ENCODE assay signal across 10 cellular contexts in the genomic region with DNA sequence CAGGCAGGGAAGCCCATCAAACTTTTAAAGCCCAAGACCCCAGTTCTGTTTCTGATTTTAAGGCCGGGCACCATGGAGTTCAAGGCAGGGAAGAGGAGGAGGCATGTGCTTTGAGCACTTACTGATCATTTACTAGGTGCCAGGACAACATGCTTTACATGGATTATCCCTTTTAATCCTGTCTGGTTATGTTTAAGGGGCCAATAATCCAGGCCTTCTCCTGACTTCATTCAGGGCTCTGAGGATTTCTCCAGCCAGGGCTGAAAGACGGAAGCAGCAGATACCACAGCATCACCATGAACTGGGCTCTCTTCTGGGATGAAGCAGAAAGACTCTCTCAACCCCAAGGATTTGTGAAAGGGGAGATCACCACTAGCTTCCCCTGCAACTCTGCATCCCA. TPM values are rescaled to one million over a fixed set of nuclear protein-coding genes. Genes with fewer than 3 reads are reported as not detected.
A peak's percentile ranks its signal among the peaks of the same experiment; 100 is the strongest.
DNase-seq lines count a peak whose midpoint lies in the region; ATAC-seq and FAIRE-seq lines count a peak whose summit lies in the region.
"Had no signal": no experiment of that assay in that cellular context is flagged by ENCODE, and none has a peak within 500 bp of the region (broad histone marks: within the 10 kb centered on the region; RNA-seq: fewer than 3 reads in every experiment).

No MANE protein-coding gene starts in this region.

- no peaks in the 10 kb centered on the region for H3K9me3 Mint-ChIP-seq in stimulated activated naive CD8-positive, alpha-beta T cell treated with anti-CD3 and anti-CD28 coated beads, Interleukin-15, Interleukin-2, amounts not matched to agents 100 ng/mL and 50 ng/mL, for 24 hours
- no peaks in the 10 kb centered on the region for H3K9me3 Mint-ChIP-seq in activated T-helper 2 cell treated with anti-CD3 and anti-CD28 coated beads, Interferon-gamma antibody, Interleukin-2, Interleukin-4, amounts not matched to agents 10 μg/mL and 5 μg/mL and 100 μg/mL, durations not matched to agents 14 hours and 24 hours and 36 hours

- peaks cover 70% of the 10 kb centered on the region for H3K4me1 Mint-ChIP-seq in stimulated activated naive CD8-positive, alpha-beta T cell treated with anti-CD3 and anti-CD28 coated beads, Interleukin-15, Interleukin-2, amounts not matched to agents 100 ng/mL and 50 ng/mL, for 24 hours (ENCODE audit: low read depth)
- peaks cover 65% of the 10 kb centered on the region for H3K4me1 Mint-ChIP-seq in activated T-helper 2 cell treated with anti-CD3 and anti-CD28 coated beads, Interferon-gamma antibody, Interleukin-2, Interleukin-4, amounts not matched to agents 10 μg/mL and 5 μg/mL and 100 μg/mL, durations not matched to agents 14 hours and 24 hours and 36 hours (ENCODE audit: low read depth)

- H3K4me3 ChIP-seq in muscle layer of duodenum (ENCODE audit: low read depth in 1 of 2, low read length in 2 of 2) (no peak overlapping the region), SJCRH30 (no peak overlapping the region)

- DNase-seq in stimulated activated naive CD8-positive, alpha-beta T cell treated with anti-CD3 and anti-CD28 coated beads, Interleukin-15, Interleukin-2, amounts not matched to agents 100 U/mL and 50 U/mL, for 24 hours, result no peak
- DNase-seq in activated T-helper 2 cell treated with anti-CD3 and anti-CD28 coated beads, Interferon-gamma antibody, Interleukin-2, Interleukin-4, amounts not matched to agents 10 μg/mL and 5 μg/mL and 100 μg/mL, durations not matched to agents 14 hours and 24 hours and 36 hours (ENCODE audit: low spot score), result no peak
- DNase-seq in GM19238 (ENCODE audit: insufficient read length, low spot score) (no peak), SJCRH30 (no peak), HTR-8/SVneo (ENCODE audit: insufficient read length, low spot score) (no peak)
- DNase-seq: mesendoderm had no signal

- H3K27me3 ChIP-seq in muscle layer of duodenum (ENCODE audit: low read depth, low read length) (no peaks in the 10 kb centered on the region), SJCRH30 (no peaks in the 10 kb centered on the region)

- H3K9me3 ChIP-seq in muscle layer of duodenum (ENCODE audit: control insufficient read depth in 1 of 2, low read length in 2 of 2) (no peaks in the 10 kb centered on the region), SJCRH30 (replicated peaks) (no peaks in the 10 kb centered on the region)

- peak overlapping the region; percentile 19 for H3K27ac ChIP-seq in muscle layer of duodenum (ENCODE audit: low read length)
- H3K27ac ChIP-seq in SJCRH30, result no peak overlapping the region

- intact Hi-C loops in activated T-helper 2 cell treated with anti-CD3 and anti-CD28 coated beads, Interferon-gamma antibody, Interleukin-2, Interleukin-4, amounts not matched to agents 10 μg/mL and 5 μg/mL and 100 μg/mL, durations not matched to agents 14 hours and 24 hours and 36 hours (cut with micrococcal nuclease), result loop anchor here (2.0 kb wide), 3 partner anchors 33 to 91 kb away; a partner anchor contains a TSS

- H3K27me3 Mint-ChIP-seq in stimulated activated naive CD8-positive, alpha-beta T cell treated with anti-CD3 and anti-CD28 coated beads, Interleukin-15, Interleukin-2, amounts not matched to agents 100 ng/mL and 50 ng/mL, for 24 hours, result no peaks in the 10 kb centered on the region
- no peaks in the 10 kb centered on the region for H3K27me3 Mint-ChIP-seq in activated T-helper 2 cell treated with anti-CD3 and anti-CD28 coated beads, Interferon-gamma antibody, Interleukin-2, Interleukin-4, amounts not matched to agents 10 μg/mL and 5 μg/mL and 100 μg/mL, durations not matched to agents 14 hours and 24 hours and 36 hours (ENCODE audit: low read depth)

- H3K36me3 ChIP-seq in muscle layer of duodenum (ENCODE audit: control insufficient read depth in 1 of 2, insufficient read depth in 2 of 2, low read length in 2 of 2) (peaks cover 37 to 40% of the 10 kb centered on the region in 2 donors), SJCRH30 (peaks cover 54% of the 10 kb centered on the region)

- ATAC-seq in stimulated activated naive CD8-positive, alpha-beta T cell treated with anti-CD3 and anti-CD28 coated beads, Interleukin-15, Interleukin-2, amounts not matched to agents 100 U/mL and 50 U/mL, for 24 hours, result no peak
- ATAC-seq in HG02981 (IDR thresholded peaks at IDR 0.05; ENCODE audit: unreplicated experiment), result no peak

- H3K27ac Mint-ChIP-seq in stimulated activated naive CD8-positive, alpha-beta T cell treated with anti-CD3 and anti-CD28 coated beads, Interleukin-15, Interleukin-2, amounts not matched to agents 100 ng/mL and 50 ng/mL, for 24 hours, result peak overlapping the region; percentile 93
- peak overlapping the region; percentile 66 for H3K27ac Mint-ChIP-seq in activated T-helper 2 cell treated with anti-CD3 and anti-CD28 coated beads, Interferon-gamma antibody, Interleukin-2, Interleukin-4, amounts not matched to agents 10 μg/mL and 5 μg/mL and 100 μg/mL, durations not matched to agents 14 hours and 24 hours and 36 hours

- FAIRE-seq in HTR-8/SVneo (lab: Jason Lieb, UNC), result no peak
- FAIRE-seq: urothelium cell line had no signal

- H3K36me3 Mint-ChIP-seq in stimulated activated naive CD8-positive, alpha-beta T cell treated with anti-CD3 and anti-CD28 coated beads, Interleukin-15, Interleukin-2, amounts not matched to agents 100 ng/mL and 50 ng/mL, for 24 hours (ENCODE audit: low read depth), result peaks cover 76% of the 10 kb centered on the region
- peaks cover 71% of the 10 kb centered on the region for H3K36me3 Mint-ChIP-seq in activated T-helper 2 cell treated with anti-CD3 and anti-CD28 coated beads, Interferon-gamma antibody, Interleukin-2, Interleukin-4, amounts not matched to agents 10 μg/mL and 5 μg/mL and 100 μg/mL, durations not matched to agents 14 hours and 24 hours and 36 hours (ENCODE audit: low read depth)

- peak overlapping the region; percentile 99 for H3K4me3 Mint-ChIP-seq in stimulated activated naive CD8-positive, alpha-beta T cell treated with anti-CD3 and anti-CD28 coated beads, Interleukin-15, Interleukin-2, amounts not matched to agents 100 ng/mL and 50 ng/mL, for 24 hours
- peak overlapping the region; percentile 93 for H3K4me3 Mint-ChIP-seq in activated T-helper 2 cell treated with anti-CD3 and anti-CD28 coated beads, Interferon-gamma antibody, Interleukin-2, Interleukin-4, amounts not matched to agents 10 μg/mL and 5 μg/mL and 100 μg/mL, durations not matched to agents 14 hours and 24 hours and 36 hours (ENCODE audit: low read depth)

- H3K4me1 ChIP-seq in muscle layer of duodenum (ENCODE audit: control insufficient read depth in 1 of 2, insufficient read depth in 2 of 2, low read length in 2 of 2) (peaks cover 21 to 55% of the 10 kb centered on the region in 2 donors), SJCRH30 (peaks cover 33% of the 10 kb centered on the region)

RNA-seq across cellular contexts. Expression of a gene that starts 4.1 kb away (rescaled TPM):
- total RNA-seq in activated T-helper 2 cell treated with anti-CD3 and anti-CD28 coated beads, Interferon-gamma antibody, Interleukin-2, Interleukin-4, amounts not matched to agents 10 μg/mL and 5 μg/mL and 100 μg/mL, durations not matched to agents 14 hours and 24 hours and 36 hours, result 207 and 217 TPM in 2 replicates
- total RNA-seq in SJCRH30 (2014; rRNA removed; shearing (Covaris generic)), result 150 and 159 TPM in 2 replicates

RNA-seq across cellular contexts. Expression of a gene that starts 16.2 kb away (rescaled TPM):
- 58.2 and 60.5 TPM in 2 replicates for total RNA-seq in activated T-helper 2 cell treated with anti-CD3 and anti-CD28 coated beads, Interferon-gamma antibody, Interleukin-2, Interleukin-4, amounts not matched to agents 10 μg/mL and 5 μg/mL and 100 μg/mL, durations not matched to agents 14 hours and 24 hours and 36 hours
- total RNA-seq in SJCRH30 (2014; rRNA removed; shearing (Covaris generic)), result 32.3 and 36.9 TPM in 2 replicates

RNA-seq across cellular contexts. Expression of a gene that starts 16.5 kb away (rescaled TPM):
- total RNA-seq in activated T-helper 2 cell treated with anti-CD3 and anti-CD28 coated beads, Interferon-gamma antibody, Interleukin-2, Interleukin-4, amounts not matched to agents 10 μg/mL and 5 μg/mL and 100 μg/mL, durations not matched to agents 14 hours and 24 hours and 36 hours, result 23.7 and 24.3 TPM in 2 replicates
- total RNA-seq in SJCRH30 (2014; rRNA removed; shearing (Covaris generic)), result 33.4 and 34.8 TPM in 2 replicates

RNA-seq across cellular contexts. Expression of a gene that starts 42.3 kb away (rescaled TPM):
- total RNA-seq in activated T-helper 2 cell treated with anti-CD3 and anti-CD28 coated beads, Interferon-gamma antibody, Interleukin-2, Interleukin-4, amounts not matched to agents 10 μg/mL and 5 μg/mL and 100 μg/mL, durations not matched to agents 14 hours and 24 hours and 36 hours, result 6.1 and 6.4 TPM in 2 replicates
- total RNA-seq in SJCRH30 (2014; rRNA removed; shearing (Covaris generic)), result 6.4 and 7.3 TPM in 2 replicates
